In genomic region chr15:88193415-88193814, GRCh38 we compare ENCODE assay signal across 20 cellular contexts.
DNase-seq lines count a peak whose midpoint lies in the region; ATAC-seq and TF ChIP-seq lines count a peak whose summit lies in the region.
"Had no signal": no experiment of that assay in that cellular context is flagged by ENCODE, and none has a peak within 500 bp of the region (broad histone marks: within the 10 kb centered on the region; RNA-seq: fewer than 3 reads in every experiment).

No MANE protein-coding gene starts in this region.

- H3K36me3 Mint-ChIP-seq in endothelial cell (ENCODE audit: low read depth, unreplicated experiment) = no peaks in the 10 kb centered on the region
- no peaks in the 10 kb centered on the region for H3K36me3 Mint-ChIP-seq in type B pancreatic cell
- H3K36me3 Mint-ChIP-seq in stimulated activated effector memory CD8-positive, alpha-beta T cell treated with anti-CD3 and anti-CD28 coated beads, Interleukin-12 subunit alpha, Interleukin-12 subunit beta, amount 100 ng/mL, for 72 hours = no peaks in the 10 kb centered on the region
- H3K36me3 Mint-ChIP-seq: activated naive CD8-positive, alpha-beta T cell treated with anti-CD3 and anti-CD28 coated beads, Interleukin-2, amount 10 ng/mL, durations not matched to agents 7 days and 5 days; naive thymus-derived CD4-positive, alpha-beta T cell had no signal

- H3K4me1 Mint-ChIP-seq in endothelial cell (ENCODE audit: unreplicated experiment) (peaks cover 18% of the 10 kb centered on the region), type B pancreatic cell (ENCODE audit: unreplicated experiment) (no peaks in the 10 kb centered on the region)
- no peaks in the 10 kb centered on the region for H3K4me1 Mint-ChIP-seq in stimulated activated effector memory CD8-positive, alpha-beta T cell treated with anti-CD3 and anti-CD28 coated beads, Interleukin-12 subunit alpha, Interleukin-12 subunit beta, amount 100 ng/mL, for 72 hours
- H3K4me1 Mint-ChIP-seq: activated naive CD8-positive, alpha-beta T cell treated with anti-CD3 and anti-CD28 coated beads, Interleukin-2, amount 10 ng/mL, durations not matched to agents 7 days and 5 days; activated T-helper 17 cell treated with anti-CD3 and anti-CD28 coated beads, Interleukin-2, amount 50 U/mL, for 72 hours; naive thymus-derived CD4-positive, alpha-beta T cell had no signal

- DNase-seq in cardiac septum (ENCODE audit: low spot score) (peak; percentile 44), Right ventricle myocardium inferior (ENCODE audit: missing footprints) (no peak), KBM-7 (peak; percentile 1), endothelial cell (ENCODE audit: low spot score) (no peak), type B pancreatic cell (ENCODE audit: extremely low spot score, unreplicated experiment) (no peak), DMS79 treated with DMSO at 0.1 percent for 48 hours (lab: John Stamatoyannopoulos, UW) (no peak)
- DNase-seq in stimulated activated effector memory CD8-positive, alpha-beta T cell treated with anti-CD3 and anti-CD28 coated beads, Interleukin-12 subunit alpha, Interleukin-12 subunit beta, amount 100 ng/mL, for 72 hours (ENCODE audit: low spot score in 2 of 2) = no peak
- DNase-seq: activated CD4-positive, alpha-beta T cell treated with anti-CD3 and anti-CD28 coated beads for 1 hour; activated naive CD8-positive, alpha-beta T cell treated with anti-CD3 and anti-CD28 coated beads, Interleukin-2, amount 10 ng/mL, durations not matched to agents 7 days and 5 days; colonic mucosa; hippocampal formation; naive thymus-derived CD4-positive, alpha-beta T cell; NCI-H187; NK-92 treated with Interleukin-12 subunit alpha and Interleukin-12 subunit beta, amount 100 ng/mL, for 24 hours; RPMI8226; stimulated activated CD4-positive, alpha-beta T cell treated with anti-CD3 and anti-CD28 coated beads, Interleukin-2, amount 100 ng/mL, for 48 hours; stomach had no signal

- in situ Hi-C loops in KBM-7 (cut with MboI; ENCODE audit: low pct_unique_long_range_greater_than_20kb, low sequenced_read_pairs) = no loop called here

- H3K27ac Mint-ChIP-seq in endothelial cell (ENCODE audit: unreplicated experiment) (no peak overlapping the region), type B pancreatic cell (no peak overlapping the region)
- no peak overlapping the region for H3K27ac Mint-ChIP-seq in stimulated activated effector memory CD8-positive, alpha-beta T cell treated with anti-CD3 and anti-CD28 coated beads, Interleukin-12 subunit alpha, Interleukin-12 subunit beta, amount 100 ng/mL, for 72 hours
- H3K27ac Mint-ChIP-seq: activated naive CD8-positive, alpha-beta T cell treated with anti-CD3 and anti-CD28 coated beads, Interleukin-2, amount 10 ng/mL, durations not matched to agents 7 days and 5 days; activated T-helper 17 cell treated with anti-CD3 and anti-CD28 coated beads, Interleukin-2, amount 50 U/mL, for 72 hours; naive thymus-derived CD4-positive, alpha-beta T cell had no signal

- intact Hi-C loops in cardiac septum (cut with DNase I) = no loop called here
- intact Hi-C loops in Right ventricle myocardium inferior (cut with DNase I) = no loop called here

- ATAC-seq in Right ventricle myocardium inferior = no peak
- ATAC-seq in stimulated activated effector memory CD8-positive, alpha-beta T cell treated with anti-CD3 and anti-CD28 coated beads, Interleukin-12 subunit alpha, Interleukin-12 subunit beta, amount 100 ng/mL, for 72 hours = no peak
- ATAC-seq in GM21360 (IDR thresholded peaks at IDR 0.05; ENCODE audit: unreplicated experiment) = no peak
- ATAC-seq: activated T-helper 17 cell treated with anti-CD3 and anti-CD28 coated beads, Interleukin-2, amount 50 U/mL, for 72 hours; naive thymus-derived CD4-positive, alpha-beta T cell had no signal

- H3K9me3 Mint-ChIP-seq in endothelial cell (ENCODE audit: unreplicated experiment) (no peaks in the 10 kb centered on the region), type B pancreatic cell (no peaks in the 10 kb centered on the region)
- H3K9me3 Mint-ChIP-seq in stimulated activated effector memory CD8-positive, alpha-beta T cell treated with anti-CD3 and anti-CD28 coated beads, Interleukin-12 subunit alpha, Interleukin-12 subunit beta, amount 100 ng/mL, for 72 hours = no peaks in the 10 kb centered on the region
- H3K9me3 Mint-ChIP-seq: activated naive CD8-positive, alpha-beta T cell treated with anti-CD3 and anti-CD28 coated beads, Interleukin-2, amount 10 ng/mL, durations not matched to agents 7 days and 5 days; activated T-helper 17 cell treated with anti-CD3 and anti-CD28 coated beads, Interleukin-2, amount 50 U/mL, for 72 hours; brain had no signal

- H3K27me3 Mint-ChIP-seq in endothelial cell (ENCODE audit: unreplicated experiment) (peaks cover 10% of the 10 kb centered on the region), type B pancreatic cell (peaks cover 32% of the 10 kb centered on the region)
- H3K27me3 Mint-ChIP-seq: brain had no signal

- TF ChIP-seq CTCF in endothelial cell (IDR thresholded peaks at IDR 0.05; ENCODE audit: unreplicated experiment) (peak; percentile 51), type B pancreatic cell (conservative IDR thresholded peaks at IDR 0.05) (peak; percentile 61)

- H3K4me3 Mint-ChIP-seq in endothelial cell (ENCODE audit: unreplicated experiment) (no peak overlapping the region), type B pancreatic cell (no peak overlapping the region)
- no peak overlapping the region for H3K4me3 Mint-ChIP-seq in stimulated activated effector memory CD8-positive, alpha-beta T cell treated with anti-CD3 and anti-CD28 coated beads, Interleukin-12 subunit alpha, Interleukin-12 subunit beta, amount 100 ng/mL, for 72 hours
- H3K4me3 Mint-ChIP-seq: activated naive CD8-positive, alpha-beta T cell treated with anti-CD3 and anti-CD28 coated beads, Interleukin-2, amount 10 ng/mL, durations not matched to agents 7 days and 5 days; activated T-helper 17 cell treated with anti-CD3 and anti-CD28 coated beads, Interleukin-2, amount 50 U/mL, for 72 hours; brain; naive thymus-derived CD4-positive, alpha-beta T cell had no signal

Comparison
In these comparisons a context has a peak if more than half of its experiments do, and no peak if none do; other contexts are left out.
1. DNase-seq: peak in cardiac septum (single experiment) and KBM-7 (single experiment); none in Right ventricle myocardium inferior (single experiment), endothelial cell (single experiment), type B pancreatic cell (single experiment), DMS79 treated with DMSO at 0.1 percent for 48 hours (single experiment) and stimulated activated effector memory CD8-positive, alpha-beta T cell treated with anti-CD3 and anti-CD28 coated beads, Interleukin-12 subunit alpha, Interleukin-12 subunit beta, amount 100 ng/mL, for 72 hours (0 of 2).